In genomic region chr19:33578697-33579096, GRCh38 we compare ENCODE assay signal across 26 cellular contexts. TPM values are rescaled to one million over a fixed set of nuclear protein-coding genes. Genes with fewer than 3 reads are reported as not detected.
A peak's percentile ranks its signal among the peaks of the same experiment; 100 is the strongest.
DNase-seq lines count a peak whose midpoint lies in the region; ATAC-seq and TF ChIP-seq lines count a peak whose summit lies in the region.
"Had no signal": no experiment of that assay in that cellular context is flagged by ENCODE, and none has a peak within 500 bp of the region (broad histone marks: within the 10 kb centered on the region; RNA-seq: fewer than 3 reads in every experiment).

No MANE protein-coding gene starts in this region.

- no peak for TF ChIP-seq CTCF in natural killer cell (IDR thresholded peaks at IDR 0.05)
- no peak for TF ChIP-seq CTCF in chondrocyte (IDR thresholded peaks at IDR 0.05)
- no peak for TF ChIP-seq CTCF in spleen (IDR thresholded peaks at IDR 0.05 in 8 of 11, conservative IDR thresholded peaks at IDR 0.05 in 3 of 11)

- peaks cover 13% of the 10 kb centered on the region for H3K36me3 Mint-ChIP-seq in natural killer cell treated with Interleukin-12 subunit alpha and Interleukin-12 subunit beta and Interleukin-15 and Interleukin-18, amount 100 ng/mL, for 72 hours
- H3K36me3 Mint-ChIP-seq in natural killer cell = peaks cover 5% of the 10 kb centered on the region
- H3K36me3 Mint-ChIP-seq in chondrocyte (ENCODE audit: low read depth) = no peaks in the 10 kb centered on the region
- H3K36me3 Mint-ChIP-seq: CD14-positive monocyte; CD4-positive, alpha-beta memory T cell; CD4-positive, CD25-positive, alpha-beta regulatory T cell had no signal

- no peak overlapping the region for H3K4me3 Mint-ChIP-seq in natural killer cell treated with Interleukin-12 subunit alpha and Interleukin-12 subunit beta and Interleukin-15 and Interleukin-18, amount 100 ng/mL, for 72 hours
- H3K4me3 Mint-ChIP-seq in natural killer cell = no peak overlapping the region
- H3K4me3 Mint-ChIP-seq in chondrocyte (ENCODE audit: unreplicated experiment) = no peak overlapping the region
- H3K4me3 Mint-ChIP-seq: CD14-positive monocyte; CD4-positive, alpha-beta memory T cell; CD4-positive, CD25-positive, alpha-beta regulatory T cell; CD8-positive, alpha-beta memory T cell had no signal

- H3K9me3 Mint-ChIP-seq in natural killer cell treated with Interleukin-12 subunit alpha and Interleukin-12 subunit beta and Interleukin-15 and Interleukin-18, amount 100 ng/mL, for 72 hours = peaks cover 10% of the 10 kb centered on the region
- H3K9me3 Mint-ChIP-seq in natural killer cell (no peaks in the 10 kb centered on the region), chondrocyte (ENCODE audit: low read depth) (peaks cover 10% of the 10 kb centered on the region)

- H3K27ac Mint-ChIP-seq in natural killer cell treated with Interleukin-12 subunit alpha and Interleukin-12 subunit beta and Interleukin-15 and Interleukin-18, amount 100 ng/mL, for 72 hours = no peak overlapping the region
- no peak overlapping the region for H3K27ac Mint-ChIP-seq in natural killer cell
- H3K27ac Mint-ChIP-seq in chondrocyte (ENCODE audit: unreplicated experiment) = no peak overlapping the region
- H3K27ac Mint-ChIP-seq: CD4-positive, alpha-beta memory T cell; CD4-positive, CD25-positive, alpha-beta regulatory T cell; CD8-positive, alpha-beta memory T cell had no signal

- WGBS in spleen, 5 donors = 71 to 84% (median 74%) methylated on average over 1 to 3 of the region's 3 CpGs

- H3K4me1 ChIP-seq in spleen = no peaks in the 10 kb centered on the region
- H3K4me1 ChIP-seq: BE2C, BLaER1 had no signal

- H3K27me3 Mint-ChIP-seq in natural killer cell treated with Interleukin-12 subunit alpha and Interleukin-12 subunit beta and Interleukin-15 and Interleukin-18, amount 100 ng/mL, for 72 hours = peaks cover 13 to 15% of the 10 kb centered on the region in 2 donors
- H3K27me3 Mint-ChIP-seq in natural killer cell (ENCODE audit: low read depth in 2 of 2) (peaks cover 4 to 20% of the 10 kb centered on the region in 2 donors), chondrocyte (ENCODE audit: low read depth) (no peaks in the 10 kb centered on the region)
- H3K27me3 Mint-ChIP-seq: CD4-positive, CD25-positive, alpha-beta regulatory T cell had no signal

- H3K27me3 ChIP-seq in spleen (replicated peaks in 1 of 7) = peaks cover 0 to 43% (median 0%) of the 10 kb centered on the region in 7 donors
- H3K27me3 ChIP-seq: BE2C, BLaER1 had no signal

- intact Hi-C loops in natural killer cell (cut with micrococcal nuclease) (no loop called here), spleen (cut with DNase I; ENCODE audit: low total_unique reads) (no loop called here)

- H3K36me3 ChIP-seq in spleen = no peaks in the 10 kb centered on the region
- H3K36me3 ChIP-seq: BE2C, BLaER1 had no signal

- DNase-seq in natural killer cell treated with Interleukin-12 subunit alpha and Interleukin-12 subunit beta and Interleukin-15 and Interleukin-18, amount 100 ng/mL, for 72 hours (ENCODE audit: low spot score) = peak; percentile 32
- DNase-seq in natural killer cell (no peak), chondrocyte (ENCODE audit: low spot score) (peak; percentile 63), spleen (peak; percentile 65)
- DNase-seq: 8988T; ACHN; BE2C; C1 segment of cervical spinal cord; CD4-positive, alpha-beta memory T cell; CD4-positive, CD25-positive, alpha-beta regulatory T cell; CD8-positive, alpha-beta memory T cell; COR-L47; DMS 273 treated with DMSO at 0.1 percent for 48 hours; DMS153; DMS53; DMS79; DND-41; EL; GDM1 had no signal

- H3K4me3 ChIP-seq in spleen = no peak overlapping the region
- H3K4me3 ChIP-seq: BLaER1, GM12878 had no signal

- H3K4me1 Mint-ChIP-seq in natural killer cell treated with Interleukin-12 subunit alpha and Interleukin-12 subunit beta and Interleukin-15 and Interleukin-18, amount 100 ng/mL, for 72 hours (ENCODE audit: low read depth in 2 of 2) = no peaks in the 10 kb centered on the region
- H3K4me1 Mint-ChIP-seq in natural killer cell (no peaks in the 10 kb centered on the region), chondrocyte (ENCODE audit: low read depth) (no peaks in the 10 kb centered on the region)
- H3K4me1 Mint-ChIP-seq: CD14-positive monocyte; CD4-positive, alpha-beta memory T cell; CD4-positive, CD25-positive, alpha-beta regulatory T cell; CD8-positive, alpha-beta memory T cell had no signal

- no peak for ATAC-seq in natural killer cell treated with Interleukin-12 subunit alpha and Interleukin-12 subunit beta and Interleukin-15 and Interleukin-18, amount 100 ng/mL, for 72 hours
- ATAC-seq in natural killer cell = no peak
- no peak for ATAC-seq in GM21576 (IDR thresholded peaks at IDR 0.05; ENCODE audit: unreplicated experiment)
- no peak for ATAC-seq in HG02973 (IDR thresholded peaks at IDR 0.05; ENCODE audit: unreplicated experiment)
- ATAC-seq: GM12878 had no signal

- H3K9me3 ChIP-seq in spleen = peaks cover 0 to 26% (median 21%) of the 10 kb centered on the region in 8 donors

- no peak overlapping the region for H3K27ac ChIP-seq in spleen
- H3K27ac ChIP-seq: BLaER1 had no signal

- TF ChIP-seq POLR2A in spleen (IDR thresholded peaks at IDR 0.05) = no peak

RNA-seq across cellular contexts. Expression of gene CHST8, which starts 43.1 kb away (rescaled TPM):
- not detected for total RNA-seq in natural killer cell treated with Interleukin-12 subunit alpha and Interleukin-12 subunit beta and Interleukin-15 and Interleukin-18, amount 100 ng/mL, for 72 hours
- total RNA-seq in natural killer cell = not detected
- total RNA-seq in chondrocyte = 0.35 TPM in 1 of 3 replicates, not detected in the others
- 1 to 10 TPM in 6 of 7 donors, under 1 TPM in 1; 0.68 to 4.0 (median 1.7) TPM for total RNA-seq in spleen
- polyA plus RNA-seq in spleen = 1 to 10 TPM in 2 of 3 donors, under 1 TPM in 1; 0.43 to 2.1 (median 1.2) TPM
- total RNA-seq: CD4-positive, alpha-beta memory T cell; CD8-positive, alpha-beta memory T cell; G401; GM12878 had no signal
- polyA plus RNA-seq: AG04450; CD14-positive monocyte; CD4-positive, alpha-beta memory T cell; CD4-positive, CD25-positive, alpha-beta regulatory T cell; CD8-positive, alpha-beta memory T cell had no signal

RNA-seq across cellular contexts. Expression of gene PEPD, which starts 57.1 kb away (rescaled TPM):
- 10 to 100 TPM; 18.7 to 25.7 TPM for total RNA-seq in natural killer cell treated with Interleukin-12 subunit alpha and Interleukin-12 subunit beta and Interleukin-15 and Interleukin-18, amount 100 ng/mL, for 72 hours
- total RNA-seq in natural killer cell (10 to 100 TPM; 33.9 to 42.2 (median 40.9) TPM), chondrocyte (55.6 to 68.7 TPM (median 62.0 TPM) in 3 replicates), spleen (10 to 100 TPM; 54.8 to 98.3 (median 70.7) TPM)
- polyA plus RNA-seq in spleen = 10 to 100 TPM; 38.4 to 72.2 (median 62.0) TPM
